In the genomic region with DNA sequence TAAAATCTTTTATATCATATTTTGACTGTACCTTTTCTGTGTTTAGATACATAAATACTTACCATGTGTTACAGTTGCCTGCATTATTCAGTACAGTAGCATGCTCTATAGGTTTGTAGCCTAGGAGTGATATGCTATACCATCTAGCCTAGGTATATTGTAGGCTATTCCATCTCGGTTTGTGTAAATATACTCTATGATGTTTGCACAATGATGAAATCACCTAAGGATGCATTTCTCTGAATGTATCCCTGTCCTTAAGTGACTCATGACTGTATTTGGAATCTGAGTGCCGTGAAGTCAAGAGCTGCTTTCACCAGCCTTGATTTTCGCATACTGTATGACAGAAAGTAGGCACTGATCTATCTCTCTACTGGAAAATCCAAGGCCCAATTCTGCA, we compare ENCODE assay signal across 13 cellular contexts.
DNase-seq lines count a peak whose midpoint lies in the region; ATAC-seq and TF ChIP-seq lines count a peak whose summit lies in the region.
"Had no signal": no experiment of that assay in that cellular context is flagged by ENCODE, and none has a peak within 500 bp of the region (broad histone marks: within the 10 kb centered on the region; RNA-seq: fewer than 3 reads in every experiment).

No MANE protein-coding gene starts in this region.

- H3K36me3 ChIP-seq in Panc1 (ENCODE audit: control insufficient read depth, insufficient read depth, low read length) (no peaks in the 10 kb centered on the region), neuronal stem cell (replicated peaks in 1 of 2; ENCODE audit: control insufficient read depth in 2 of 2, insufficient read depth in 2 of 2, low read length in 2 of 2) (no peaks in the 10 kb centered on the region), neural progenitor cell (no peaks in the 10 kb centered on the region)

- H3K14ac ChIP-seq in neuronal stem cell (ENCODE audit: low read length) = no peak overlapping the region

- peaks cover 55% of the 10 kb centered on the region for H3K4me1 ChIP-seq in Panc1 (ENCODE audit: control insufficient read depth, insufficient read depth, low read length)
- H3K4me1 ChIP-seq in neuronal stem cell (ENCODE audit: control insufficient read depth in 2 of 2, insufficient read depth in 1 of 2, low read depth in 1 of 2, low read length in 2 of 2) = peaks cover 0 to 4% of the 10 kb centered on the region in 2 donors
- peaks cover 5% of the 10 kb centered on the region for H3K4me1 ChIP-seq in neural progenitor cell

- H3F3A ChIP-seq in neural progenitor cell (ENCODE audit: low read depth) = no peaks in the 10 kb centered on the region

- H4K91ac ChIP-seq in neuronal stem cell (ENCODE audit: low read depth, low read length, poor library complexity) = no peak overlapping the region

- H3K79me1 ChIP-seq in neuronal stem cell (ENCODE audit: low read depth, low read length) = no peaks in the 10 kb centered on the region

- in situ Hi-C loops in Panc1 (cut with HindIII; ENCODE audit: low pct_unique_long_range_greater_than_20kb, low sequenced_read_pairs) = no loop called here

- H3K4me3 ChIP-seq in Panc1 (ENCODE audit: low read depth in 2 of 2, low read length in 2 of 2) = no peak overlapping the region
- no peak overlapping the region for H3K4me3 ChIP-seq in skeletal muscle cell (ENCODE audit: low read depth, low read length)
- H3K4me3 ChIP-seq in neuronal stem cell (ENCODE audit: low read length in 2 of 2) = no peak overlapping the region
- no peak overlapping the region for H3K4me3 ChIP-seq in neural progenitor cell
- H3K4me3 ChIP-seq: lung had no signal

- H3K27me3 ChIP-seq in Panc1 (ENCODE audit: control insufficient read depth, insufficient read depth, low read length) = no peaks in the 10 kb centered on the region
- H3K27me3 ChIP-seq in neuronal stem cell (ENCODE audit: control insufficient read depth in 3 of 3, insufficient read depth in 3 of 3, low read depth in 1 of 3, low read length in 3 of 3) = no peaks in the 10 kb centered on the region
- no peaks in the 10 kb centered on the region for H3K27me3 ChIP-seq in neural progenitor cell

- no peak overlapping the region for H2BK5ac ChIP-seq in neuronal stem cell (ENCODE audit: low read length)

- peak in 2 of 3 experiments; percentile 54 to 87 for DNase-seq in NCI-H1417 (lab: John Stamatoyannopoulos, UW)
- no peak for DNase-seq in NCI-H1417 treated with DMSO at 0.1 percent for 48 hours (lab: John Stamatoyannopoulos, UW)
- peak; percentile 85 for DNase-seq in Panc1 (ENCODE audit: low read depth, low spot score)
- peak; percentile 70 for DNase-seq in fibroblast of gingiva (ENCODE audit: low read depth)
- DNase-seq in skeletal muscle cell (ENCODE audit: low read depth) = peak; percentile 73
- DNase-seq in activated CD8-positive, alpha-beta T cell treated with anti-CD3 and anti-CD28 coated beads for 36 hours = no peak
- no peak for DNase-seq in neuronal stem cell (ENCODE audit: low spot score)
- DNase-seq in neural progenitor cell (ENCODE audit: low spot score) = no peak
- DNase-seq: 8988T, endodermal cell, NCI-H526 had no signal

- H3K27ac ChIP-seq in Panc1 (ENCODE audit: low read length) (peak overlapping the region; percentile 30), neuronal stem cell (replicated peaks; ENCODE audit: low read length) (no peak overlapping the region), neural progenitor cell (no peak overlapping the region)

- H3K9ac ChIP-seq in neuronal stem cell (ENCODE audit: low read depth, low read length, poor library complexity) (no peak overlapping the region), neural progenitor cell (no peak overlapping the region)

- H2BK15ac ChIP-seq in neuronal stem cell (ENCODE audit: low read length) = no peak overlapping the region

- H2AFZ ChIP-seq in neuronal stem cell (ENCODE audit: low read length) (no peak overlapping the region), neural progenitor cell (replicated peaks) (no peak overlapping the region)

- peaks cover 4% of the 10 kb centered on the region for H3K36me3 Mint-ChIP-seq in activated CD8-positive, alpha-beta T cell treated with anti-CD3 and anti-CD28 coated beads for 36 hours (ENCODE audit: low read depth)
- peaks cover 2% of the 10 kb centered on the region for H3K36me3 Mint-ChIP-seq in neural progenitor cell

- H3K4me1 Mint-ChIP-seq in activated CD8-positive, alpha-beta T cell treated with anti-CD3 and anti-CD28 coated beads for 36 hours (ENCODE audit: low read depth) = peaks cover 49% of the 10 kb centered on the region
- H3K4me1 Mint-ChIP-seq in neural progenitor cell = no peaks in the 10 kb centered on the region

- no peaks in the 10 kb centered on the region for H3K9me3 Mint-ChIP-seq in activated CD8-positive, alpha-beta T cell treated with anti-CD3 and anti-CD28 coated beads for 36 hours
- no peaks in the 10 kb centered on the region for H3K9me3 Mint-ChIP-seq in neural progenitor cell
- H3K9me3 Mint-ChIP-seq: IgD-negative memory B cell had no signal

- no peaks in the 10 kb centered on the region for H4K20me1 ChIP-seq in neural progenitor cell (ENCODE audit: low read depth)

- H3K23ac ChIP-seq in neuronal stem cell (ENCODE audit: low read depth, low read length, poor library complexity) = no peak overlapping the region

- peaks cover 6% of the 10 kb centered on the region for H3K79me2 ChIP-seq in neural progenitor cell (ENCODE audit: low read depth)

- H3K9me3 ChIP-seq in Panc1 (ENCODE audit: control insufficient read depth, insufficient read depth, low read depth, low read length) (no peaks in the 10 kb centered on the region), neuronal stem cell (replicated peaks in 1 of 2; ENCODE audit: control insufficient read depth in 2 of 2, insufficient read depth in 1 of 2, low read depth in 1 of 2, low read length in 2 of 2) (no peaks in the 10 kb centered on the region), neural progenitor cell (ENCODE audit: low read depth) (no peaks in the 10 kb centered on the region)

- no peak overlapping the region for H2BK12ac ChIP-seq in neuronal stem cell (ENCODE audit: low read length)

- H3K4me2 ChIP-seq in neuronal stem cell (ENCODE audit: insufficient read depth, low read length, poor library complexity, severe bottlenecking) (no peak overlapping the region), neural progenitor cell (no peak overlapping the region)

- peak; percentile 89 for ATAC-seq in Panc1
- ATAC-seq in activated CD8-positive, alpha-beta T cell treated with anti-CD3 and anti-CD28 coated beads for 36 hours = no peak

- POLR2A ChIA-PET in Panc1 (lab: Charles Lee) = no interaction called here
- POLR2A ChIA-PET in activated CD8-positive, alpha-beta T cell treated with anti-CD3 and anti-CD28 coated beads for 36 hours (lab: Charles Lee) = no interaction called here

- H2AK5ac ChIP-seq in neuronal stem cell (ENCODE audit: low read depth, low read length) = no peak overlapping the region

- BruUV-seq in Panc1 (replicated peaks; lab: Mats Ljungman, UMichigan) = no TSS peak

- no CpG with 5 or more reads among the region's 3 CpGs for WGBS in neuronal stem cell (ENCODE audit: extremely low coverage in 2 of 2, insufficient read length in 2 of 2, insufficient replicate concordance in 1 of 2), 2 donors

- no peak overlapping the region for H3K18ac ChIP-seq in neuronal stem cell (ENCODE audit: low read length)

- H2BK120ac ChIP-seq in neuronal stem cell (ENCODE audit: low read depth, low read length) = no peak overlapping the region

- H4K8ac ChIP-seq in neuronal stem cell (ENCODE audit: low read depth, low read length) = no peak overlapping the region

- intact Hi-C loops in Panc1 (cut with micrococcal nuclease; ENCODE audit: unreplicated experiment) = no loop called here
- intact Hi-C loops in activated CD8-positive, alpha-beta T cell treated with anti-CD3 and anti-CD28 coated beads for 36 hours (cut with micrococcal nuclease) = no loop called here

- no peaks in the 10 kb centered on the region for H3K27me3 Mint-ChIP-seq in activated CD8-positive, alpha-beta T cell treated with anti-CD3 and anti-CD28 coated beads for 36 hours
- H3K27me3 Mint-ChIP-seq in neural progenitor cell (ENCODE audit: insufficient read depth, low read depth) = no peaks in the 10 kb centered on the region
- H3K27me3 Mint-ChIP-seq: IgD-negative memory B cell had no signal

- CTCF ChIA-PET in Panc1 (lab: Charles Lee) = no interaction called here
- CTCF ChIA-PET in activated CD8-positive, alpha-beta T cell treated with anti-CD3 and anti-CD28 coated beads for 36 hours (lab: Charles Lee) = no interaction called here

- H3K4me3 Mint-ChIP-seq in activated CD8-positive, alpha-beta T cell treated with anti-CD3 and anti-CD28 coated beads for 36 hours = no peak overlapping the region
- no peak overlapping the region for H3K4me3 Mint-ChIP-seq in neural progenitor cell
- H3K4me3 Mint-ChIP-seq: endodermal cell had no signal

- TF ChIP-seq CTCF in Panc1 (IDR thresholded peaks at IDR 0.05) = no peak
- no peak for TF ChIP-seq CTCF in activated CD8-positive, alpha-beta T cell treated with anti-CD3 and anti-CD28 coated beads for 36 hours (IDR thresholded peaks at IDR 0.05)
- no peak for TF ChIP-seq CTCF in neural progenitor cell (IDR thresholded peaks at IDR 0.05)

- no peak overlapping the region for H3K27ac Mint-ChIP-seq in activated CD8-positive, alpha-beta T cell treated with anti-CD3 and anti-CD28 coated beads for 36 hours
- no peak overlapping the region for H3K27ac Mint-ChIP-seq in neural progenitor cell
- H3K27ac Mint-ChIP-seq: endodermal cell had no signal

- no peak overlapping the region for H3K4ac ChIP-seq in neuronal stem cell (ENCODE audit: low read length)

Comparison
In these comparisons a context has a peak if more than half of its experiments do, and no peak if none do; other contexts are left out.
1. DNase-seq: peak in NCI-H1417 (2 of 3), Panc1 (single experiment), fibroblast of gingiva (single experiment) and skeletal muscle cell (single experiment); none in NCI-H1417 treated with DMSO at 0.1 percent for 48 hours (single experiment), activated CD8-positive, alpha-beta T cell treated with anti-CD3 and anti-CD28 coated beads for 36 hours (single experiment), neuronal stem cell (single experiment) and neural progenitor cell (single experiment).